8 cellular contexts compared by ENCODE assay signal in the genomic region with DNA sequence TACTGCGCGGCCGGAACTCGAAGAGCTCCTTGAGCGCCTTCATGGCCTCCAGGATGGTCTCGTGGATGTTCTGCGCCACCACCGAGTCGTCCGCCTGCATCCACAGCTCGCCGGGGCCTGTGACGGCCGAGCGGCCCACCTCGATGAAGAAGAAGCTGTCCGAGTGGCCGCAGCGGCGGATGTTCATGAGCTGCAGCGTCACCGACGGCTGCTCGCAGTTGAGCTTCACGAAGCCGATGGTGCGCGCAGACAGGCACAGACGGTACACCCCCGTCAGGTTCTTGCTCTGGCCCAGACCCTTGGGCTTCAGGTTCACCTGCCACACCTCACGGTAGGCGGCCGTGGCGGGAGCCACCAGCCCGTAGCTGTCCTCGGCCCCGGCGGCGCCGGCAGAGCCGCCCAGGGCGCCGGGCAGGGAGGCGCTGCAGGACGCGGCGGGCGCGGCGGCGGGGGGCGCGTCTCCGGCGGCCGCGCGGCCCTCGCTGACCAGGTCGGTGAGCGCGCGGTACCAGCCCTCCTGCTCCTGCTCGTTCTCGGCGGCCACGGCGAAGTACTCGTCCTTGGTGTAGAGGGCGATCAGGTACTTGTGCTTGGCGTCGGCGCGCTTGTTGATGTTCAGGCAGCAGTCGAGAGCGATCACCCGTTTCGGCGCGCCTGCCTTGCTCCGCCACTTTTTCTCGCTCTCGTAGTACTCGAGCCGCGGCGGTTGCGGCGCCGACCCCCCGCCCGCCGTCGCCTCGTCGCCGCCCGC. TPM values are rescaled to one million over a fixed set of nuclear protein-coding genes. Genes with fewer than 3 reads are reported as not detected.
A peak's percentile ranks its signal among the peaks of the same experiment; 100 is the strongest.
DNase-seq lines count a peak whose midpoint lies in the region; ATAC-seq and TF ChIP-seq lines count a peak whose summit lies in the region.

No MANE protein-coding gene starts in this region.

- peak overlapping the region; percentile 66 for H3K4me3 ChIP-seq in fibroblast of villous mesenchyme (ENCODE audit: low read depth, low read length)
- H3K4me3 ChIP-seq in osteoblast (ENCODE audit: insufficient read depth, low read length), result peak overlapping the region; percentile 64

- H3K4me1 Mint-ChIP-seq in activated T-helper 1 cell treated with anti-CD3 and anti-CD28 coated beads, Interleukin-12 subunit alpha, Interleukin-12 subunit beta, Interleukin-2, Interleukin-4 antibody, amounts not matched to agents 30 ng/mL and 10 ng/mL and 1 ng/mL, durations not matched to agents 14 hours and 24 hours and 36 hours (ENCODE audit: low read depth), result peaks cover 21% of the 10 kb centered on the region

- peaks cover 7% of the 10 kb centered on the region for H3K36me3 Mint-ChIP-seq in activated T-helper 1 cell treated with anti-CD3 and anti-CD28 coated beads, Interleukin-12 subunit alpha, Interleukin-12 subunit beta, Interleukin-2, Interleukin-4 antibody, amounts not matched to agents 30 ng/mL and 10 ng/mL and 1 ng/mL, durations not matched to agents 14 hours and 24 hours and 36 hours (ENCODE audit: low read depth)

- H3K27me3 Mint-ChIP-seq in activated T-helper 1 cell treated with anti-CD3 and anti-CD28 coated beads, Interleukin-12 subunit alpha, Interleukin-12 subunit beta, Interleukin-2, Interleukin-4 antibody, amounts not matched to agents 30 ng/mL and 10 ng/mL and 1 ng/mL, durations not matched to agents 14 hours and 24 hours and 36 hours (ENCODE audit: insufficient read depth), result peaks cover 19% of the 10 kb centered on the region

- ATAC-seq in HG02981 (IDR thresholded peaks at IDR 0.05; ENCODE audit: unreplicated experiment), result no peak
- ATAC-seq in GM21737 (IDR thresholded peaks at IDR 0.05; ENCODE audit: unreplicated experiment), result no peak

- H3K9me3 Mint-ChIP-seq in activated T-helper 1 cell treated with anti-CD3 and anti-CD28 coated beads, Interleukin-12 subunit alpha, Interleukin-12 subunit beta, Interleukin-2, Interleukin-4 antibody, amounts not matched to agents 30 ng/mL and 10 ng/mL and 1 ng/mL, durations not matched to agents 14 hours and 24 hours and 36 hours, result no peaks in the 10 kb centered on the region

- H3K36me3 ChIP-seq in osteoblast (ENCODE audit: insufficient read depth, low read length), result no peaks in the 10 kb centered on the region

- DNase-seq in NCI-H82 (lab: John Stamatoyannopoulos, UW), result peak; percentile 70
- no peak for DNase-seq in NCI-H82 treated with DMSO at 0.1 percent for 48 hours (lab: John Stamatoyannopoulos, UW; ENCODE audit: unreplicated experiment)
- DNase-seq in NCI-H510A (lab: John Stamatoyannopoulos, UW), result peak; percentile 28
- DNase-seq in activated T-helper 1 cell treated with anti-CD3 and anti-CD28 coated beads, Interleukin-12 subunit alpha, Interleukin-12 subunit beta, Interleukin-2, Interleukin-4 antibody, amounts not matched to agents 30 ng/mL and 10 ng/mL and 1 ng/mL, durations not matched to agents 14 hours and 24 hours and 36 hours (ENCODE audit: low spot score), result no peak
- peak; percentile 59 for DNase-seq in fibroblast of villous mesenchyme (ENCODE audit: low read depth)
- DNase-seq in osteoblast (ENCODE audit: insufficient read length, low spot score, missing footprints), result peak; percentile 87

- H3K27ac Mint-ChIP-seq in activated T-helper 1 cell treated with anti-CD3 and anti-CD28 coated beads, Interleukin-12 subunit alpha, Interleukin-12 subunit beta, Interleukin-2, Interleukin-4 antibody, amounts not matched to agents 30 ng/mL and 10 ng/mL and 1 ng/mL, durations not matched to agents 14 hours and 24 hours and 36 hours, result peak overlapping the region; percentile 7

- H3K4me1 ChIP-seq in osteoblast (ENCODE audit: insufficient read depth, low read length), result no peaks in the 10 kb centered on the region

- H3K4me3 Mint-ChIP-seq in activated T-helper 1 cell treated with anti-CD3 and anti-CD28 coated beads, Interleukin-12 subunit alpha, Interleukin-12 subunit beta, Interleukin-2, Interleukin-4 antibody, amounts not matched to agents 30 ng/mL and 10 ng/mL and 1 ng/mL, durations not matched to agents 14 hours and 24 hours and 36 hours, result peak overlapping the region; percentile 39

- TF ChIP-seq CTCF in fibroblast of villous mesenchyme (IDR thresholded peaks at IDR 0.05; ENCODE audit: insufficient read depth, low read depth, low read length), result no peak
- no peak for TF ChIP-seq CTCF in osteoblast (IDR thresholded peaks at IDR 0.05; ENCODE audit: extremely low read depth, low read depth, low read length)

- H3K79me2 ChIP-seq in osteoblast (ENCODE audit: insufficient read depth, low read length), result peaks cover 9% of the 10 kb centered on the region

- peak overlapping the region; percentile 47 for H2AFZ ChIP-seq in osteoblast (ENCODE audit: low read length)

- intact Hi-C loops in activated T-helper 1 cell treated with anti-CD3 and anti-CD28 coated beads, Interleukin-12 subunit alpha, Interleukin-12 subunit beta, Interleukin-2, Interleukin-4 antibody, amounts not matched to agents 30 ng/mL and 10 ng/mL and 1 ng/mL, durations not matched to agents 14 hours and 24 hours and 36 hours (cut with micrococcal nuclease), result loop anchor here (5.0 to 10.0 kb wide), 3 partner anchors 213 to 1518 kb away; partner anchors contain the start of genes NAXD and TNFSF13B

- no peaks in the 10 kb centered on the region for H4K20me1 ChIP-seq in osteoblast (ENCODE audit: insufficient read depth, low read length)

- peaks cover 33% of the 10 kb centered on the region for H3K27me3 ChIP-seq in osteoblast (ENCODE audit: insufficient read depth, low read length)

- H3K9me3 ChIP-seq in osteoblast (ENCODE audit: low read depth, low read length), result no peaks in the 10 kb centered on the region

- H3K4me2 ChIP-seq in osteoblast (ENCODE audit: insufficient read depth, low read length), result peak overlapping the region; percentile 36

- H3K27ac ChIP-seq in osteoblast (ENCODE audit: low read depth, low read length), result no peak overlapping the region

RNA-seq across cellular contexts. Expression of gene IRS2, which starts 1.1 kb away (rescaled TPM):
- total RNA-seq in activated T-helper 1 cell treated with anti-CD3 and anti-CD28 coated beads, Interleukin-12 subunit alpha, Interleukin-12 subunit beta, Interleukin-2, Interleukin-4 antibody, amounts not matched to agents 30 ng/mL and 10 ng/mL and 1 ng/mL, durations not matched to agents 14 hours and 24 hours and 36 hours, result 3.9 and 4.3 TPM in 2 replicates
- total RNA-seq in fibroblast of villous mesenchyme (6.4 and 19.0 TPM in 2 replicates), osteoblast (7.1 and 8.3 TPM in 2 replicates)

Comparison
In these comparisons a context has a peak if more than half of its experiments do, and no peak if none do; other contexts are left out.
1. DNase-seq: peak in NCI-H82 (single experiment), NCI-H510A (single experiment), fibroblast of villous mesenchyme (single experiment) and osteoblast (single experiment); none in NCI-H82 treated with DMSO at 0.1 percent for 48 hours (single experiment) and activated T-helper 1 cell treated with anti-CD3 and anti-CD28 coated beads, Interleukin-12 subunit alpha, Interleukin-12 subunit beta, Interleukin-2, Interleukin-4 antibody, amounts not matched to agents 30 ng/mL and 10 ng/mL and 1 ng/mL, durations not matched to agents 14 hours and 24 hours and 36 hours (single experiment).